14 cellular contexts compared by ENCODE assay signal in the genomic region with DNA sequence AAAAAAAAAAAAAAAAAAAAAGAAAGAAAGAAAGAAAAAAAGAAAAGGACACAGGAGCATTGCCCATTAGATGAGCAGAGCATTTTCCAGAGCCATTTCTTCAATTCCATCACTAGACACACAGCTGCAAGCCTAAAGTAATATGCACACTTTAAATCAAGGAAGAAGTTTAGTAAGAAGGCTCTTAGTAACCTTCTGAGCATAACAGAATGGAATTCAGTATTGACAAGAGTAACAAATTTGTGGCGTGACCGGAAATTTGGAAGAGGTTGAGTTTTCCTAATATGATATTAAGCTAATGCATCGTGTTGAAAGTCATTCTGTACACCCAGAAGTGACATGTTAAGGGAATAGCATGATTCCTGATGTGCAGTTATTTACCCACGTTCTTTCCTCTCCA. TPM values are rescaled to one million over a fixed set of nuclear protein-coding genes. Genes with fewer than 3 reads are reported as not detected.
A peak's percentile ranks its signal among the peaks of the same experiment; 100 is the strongest.
DNase-seq lines count a peak whose midpoint lies in the region; TF ChIP-seq lines count a peak whose summit lies in the region.
"Had no signal": no experiment of that assay in that cellular context is flagged by ENCODE, and none has a peak within 500 bp of the region (broad histone marks: within the 10 kb centered on the region; RNA-seq: fewer than 3 reads in every experiment).

No MANE protein-coding gene starts in this region.

- intact Hi-C loops in breast epithelium (cut with DNase I; ENCODE audit: low total_unique reads) = no loop called here
- intact Hi-C loops in tibial artery (cut with DNase I; ENCODE audit: low total_unique reads) = no loop called here
- intact Hi-C loops in uterus (cut with DNase I; ENCODE audit: low total_unique reads) = no loop called here

- DNase-seq in HFF-Myc (ENCODE audit: extremely low read depth, low read depth) (no peak), breast epithelium (ENCODE audit: low spot score in 2 of 2) (no peak), right atrium auricular region (ENCODE audit: low spot score) (no peak), tibial artery (no peak), uterus (no peak), NCI-H446 treated with DMSO at 0.1 percent for 48 hours (lab: John Stamatoyannopoulos, UW) (no peak), GF-D8 (lab: John Stamatoyannopoulos, UW) (no peak)
- DNase-seq: activated CD4-positive, alpha-beta memory T cell treated with anti-CD3 and anti-CD28 coated beads, Interleukin-2, amount 10 ng/mL, durations not matched to agents 7 days and 5 days; cortex of kidney; NCI-H1092 treated with DMSO at 0.1 percent for 48 hours; NCI-H510A; SHP77; stimulated activated CD4-positive, alpha-beta T cell treated with anti-CD3 and anti-CD28 coated beads, Interleukin-1b, Interleukin-23, amount 100 ng/mL, for 48 hours had no signal

- H3K27me3 ChIP-seq in breast epithelium (no peaks in the 10 kb centered on the region), right atrium auricular region (no peaks in the 10 kb centered on the region), tibial artery (no peaks in the 10 kb centered on the region), uterus (no peaks in the 10 kb centered on the region)

- no peak for TF ChIP-seq POLR2A in breast epithelium (IDR thresholded peaks at IDR 0.05)
- no peak for TF ChIP-seq POLR2A in uterus (IDR thresholded peaks at IDR 0.05)

- H3K36me3 ChIP-seq in breast epithelium (no peaks in the 10 kb centered on the region), right atrium auricular region (no peaks in the 10 kb centered on the region), tibial artery (no peaks in the 10 kb centered on the region), uterus (no peaks in the 10 kb centered on the region)

- no peak for TF ChIP-seq CTCF in HFF-Myc (IDR thresholded peaks at IDR 0.05; ENCODE audit: low read depth, low read length, missing control alignments)
- TF ChIP-seq CTCF in breast epithelium (IDR thresholded peaks at IDR 0.05) = no peak
- no peak for TF ChIP-seq CTCF in right atrium auricular region (IDR thresholded peaks at IDR 0.05)
- TF ChIP-seq CTCF in tibial artery (IDR thresholded peaks at IDR 0.05) = no peak
- no peak for TF ChIP-seq CTCF in uterus (IDR thresholded peaks at IDR 0.05)

- H3K4me1 ChIP-seq in breast epithelium = no peaks in the 10 kb centered on the region
- peaks cover 0 to 60% of the 10 kb centered on the region in 2 donors for H3K4me1 ChIP-seq in right atrium auricular region
- peaks cover 8 to 91% (median 67%) of the 10 kb centered on the region in 4 donors for H3K4me1 ChIP-seq in tibial artery
- peaks cover 4 to 11% of the 10 kb centered on the region in 2 donors for H3K4me1 ChIP-seq in uterus

- H3K27ac ChIP-seq in breast epithelium = peak overlapping the region; percentile 51 to 61
- H3K27ac ChIP-seq in right atrium auricular region = peak overlapping the region; percentile 51 to 64
- peak overlapping the region; percentile 84 to 93 for H3K27ac ChIP-seq in tibial artery
- H3K27ac ChIP-seq in uterus = peak overlapping the region in 1 of 2 donors; percentile 44
- H3K27ac ChIP-seq: parathyroid adenoma had no signal

- H3K9me3 ChIP-seq in breast epithelium = no peaks in the 10 kb centered on the region
- no peaks in the 10 kb centered on the region for H3K9me3 ChIP-seq in right atrium auricular region
- H3K9me3 ChIP-seq in tibial artery = no peaks in the 10 kb centered on the region
- H3K9me3 ChIP-seq in uterus = no peaks in the 10 kb centered on the region

- H3K4me3 ChIP-seq in HFF-Myc (replicated peaks; ENCODE audit: low read depth, low read length) = peak overlapping the region; percentile 4; the same call in 1 of the 2 replicates
- H3K4me3 ChIP-seq in breast epithelium = peak overlapping the region in 1 of 3 donors; percentile 6
- H3K4me3 ChIP-seq in right atrium auricular region = no peak overlapping the region
- no peak overlapping the region for H3K4me3 ChIP-seq in tibial artery
- no peak overlapping the region for H3K4me3 ChIP-seq in uterus

RNA-seq across cellular contexts. Expression of a gene that starts 35.3 kb away (rescaled TPM):
- 10 to 100 TPM; 20.2 to 28.7 (median 25.9) TPM for total RNA-seq in breast epithelium
- total RNA-seq in right atrium auricular region = 10 to 100 TPM in 1 of 2 donors, 1 to 10 TPM in 1; 9.0 to 14.3 TPM
- total RNA-seq in uterus = 10 to 100 TPM; 14.4 to 39.5 (median 26.2) TPM
